18 cellular contexts compared by ENCODE assay signal in the genomic region with DNA sequence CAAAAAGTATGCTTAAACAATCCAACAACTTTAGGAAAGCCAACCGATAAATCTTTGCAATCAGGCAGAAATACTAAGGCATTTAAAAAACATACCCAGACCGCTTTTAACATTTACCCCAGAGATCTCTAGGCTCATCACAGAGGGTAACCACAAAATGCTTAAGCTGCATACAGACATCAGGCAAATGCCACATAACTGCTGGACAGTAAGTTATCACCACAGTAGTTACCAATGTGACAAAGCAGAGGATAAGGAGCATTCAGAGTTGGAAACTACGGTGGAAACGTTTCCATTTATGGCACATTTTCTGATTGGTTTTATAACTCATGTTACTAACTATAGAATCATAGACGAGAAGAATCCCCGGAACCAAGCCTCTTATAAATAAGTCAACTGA.
DNase-seq lines count a peak whose midpoint lies in the region; ATAC-seq and TF ChIP-seq lines count a peak whose summit lies in the region.
"Had no signal": no experiment of that assay in that cellular context is flagged by ENCODE, and none has a peak within 500 bp of the region (broad histone marks: within the 10 kb centered on the region; RNA-seq: fewer than 3 reads in every experiment).

No MANE protein-coding gene starts in this region.

- 24 to 31% methylated on average over 6 of the region's 6 CpGs for WGBS in gastroesophageal sphincter (ENCODE audit: low coverage in 1 of 2), 2 donors
- WGBS in psoas muscle, 3 donors: 33 to 46% (median 35%) methylated on average over 6 of the region's 6 CpGs

- POLR2A ChIA-PET in CD8-positive, alpha-beta memory T cell (lab: Charles Lee): no interaction called here

- no peaks in the 10 kb centered on the region for H3K36me3 ChIP-seq in gastroesophageal sphincter
- no peaks in the 10 kb centered on the region for H3K36me3 ChIP-seq in psoas muscle (ENCODE audit: insufficient read depth in 1 of 2, low read depth in 1 of 2)
- H3K36me3 ChIP-seq in CD8-positive, alpha-beta memory T cell (ENCODE audit: insufficient read depth, low read length): no peaks in the 10 kb centered on the region
- H3K36me3 ChIP-seq: vagina had no signal

- no peak for TF ChIP-seq EP300 in gastroesophageal sphincter (IDR thresholded peaks at IDR 0.05)

- H3K27ac ChIP-seq in gastroesophageal sphincter (peak overlapping the region in 3 of 4 donors; percentile 56 to 74 (median 67)), psoas muscle (peak overlapping the region; percentile 39)
- no peak overlapping the region for H3K27ac ChIP-seq in CD8-positive, alpha-beta memory T cell (ENCODE audit: low read depth, low read length)
- H3K27ac ChIP-seq: hepatocyte, SK-N-MC, vagina had no signal

- peaks cover 72% of the 10 kb centered on the region for H3K4me1 Mint-ChIP-seq in T-helper 17 cell
- peaks cover 83 to 95% (median 93%) of the 10 kb centered on the region in 3 donors for H3K4me1 Mint-ChIP-seq in CD8-positive, alpha-beta memory T cell

- DNase-seq in AG09319 (ENCODE audit: extremely low read depth, low read depth) (peak; percentile 2), T-helper 17 cell (no peak), psoas muscle (no peak), medulla oblongata (ENCODE audit: extremely low spot score) (no peak), NCI-H1092 (lab: John Stamatoyannopoulos, UW) (no peak), H4 (ENCODE audit: low spot score) (no peak)
- no peak for DNase-seq in CD8-positive, alpha-beta memory T cell
- DNase-seq: activated CD8-positive, alpha-beta T cell treated with anti-CD3 and anti-CD28 coated beads for 36 hours; activated effector memory CD4-positive, alpha-beta T cell treated with Interleukin-2 at 50 U/mL for 16 hours; cerebellar nuclear complex; naive thymus-derived CD4-positive, alpha-beta T cell; NCI-H1105 treated with DMSO at 0.1 percent for 48 hours; retina; stimulated activated CD4-positive, alpha-beta T cell treated with anti-CD3 and anti-CD28 coated beads, Interleukin-2, amount 100 ng/mL, for 48 hours had no signal

- TF ChIP-seq CTCF in AG09319 (IDR thresholded peaks at IDR 0.05; ENCODE audit: low read depth, low read length) (no peak), gastroesophageal sphincter (IDR thresholded peaks at IDR 0.05) (no peak), psoas muscle (IDR thresholded peaks at IDR 0.05) (no peak)

- H3K4me3 Mint-ChIP-seq in T-helper 17 cell: peak overlapping the region; percentile 34
- peak overlapping the region in 2 of 7 donors; percentile 2 to 4 for H3K4me3 Mint-ChIP-seq in CD8-positive, alpha-beta memory T cell
- H3K4me3 Mint-ChIP-seq: activated CD8-positive, alpha-beta T cell treated with anti-CD3 and anti-CD28 coated beads for 36 hours had no signal

- peak overlapping the region; percentile 29 for H3K27ac Mint-ChIP-seq in T-helper 17 cell
- peak overlapping the region in 2 of 8 donors; percentile 18 to 52 for H3K27ac Mint-ChIP-seq in CD8-positive, alpha-beta memory T cell

- H3K27me3 ChIP-seq in gastroesophageal sphincter (no peaks in the 10 kb centered on the region), psoas muscle (ENCODE audit: insufficient read depth in 3 of 3, low read length in 2 of 3) (no peaks in the 10 kb centered on the region)
- H3K27me3 ChIP-seq in CD8-positive, alpha-beta memory T cell (ENCODE audit: insufficient read depth, low read length, poor library complexity, severe bottlenecking): no peaks in the 10 kb centered on the region
- H3K27me3 ChIP-seq: hepatocyte, vagina had no signal

- H3K27me3 Mint-ChIP-seq in T-helper 17 cell: no peaks in the 10 kb centered on the region
- no peaks in the 10 kb centered on the region for H3K27me3 Mint-ChIP-seq in CD8-positive, alpha-beta memory T cell
- H3K27me3 Mint-ChIP-seq: activated CD8-positive, alpha-beta T cell treated with anti-CD3 and anti-CD28 coated beads for 36 hours; naive thymus-derived CD4-positive, alpha-beta T cell had no signal

- H3K9me3 ChIP-seq in T-helper 17 cell (ENCODE audit: control insufficient read depth, low read length, poor library complexity, severe bottlenecking) (no peaks in the 10 kb centered on the region), gastroesophageal sphincter (no peaks in the 10 kb centered on the region), psoas muscle (no peaks in the 10 kb centered on the region)
- no peaks in the 10 kb centered on the region for H3K9me3 ChIP-seq in CD8-positive, alpha-beta memory T cell (ENCODE audit: low read length)
- H3K9me3 ChIP-seq: vagina had no signal

- peaks cover 10 to 90% (median 23%) of the 10 kb centered on the region in 3 donors for H3K4me1 ChIP-seq in gastroesophageal sphincter
- H3K4me1 ChIP-seq in psoas muscle: peaks cover 66% of the 10 kb centered on the region
- peaks cover 70% of the 10 kb centered on the region for H3K4me1 ChIP-seq in CD8-positive, alpha-beta memory T cell (ENCODE audit: insufficient read depth, low read length)

- no peaks in the 10 kb centered on the region for H3K9me3 Mint-ChIP-seq in CD8-positive, alpha-beta memory T cell
- H3K9me3 Mint-ChIP-seq: activated CD8-positive, alpha-beta T cell treated with anti-CD3 and anti-CD28 coated beads for 36 hours had no signal

- TF ChIP-seq POLR2A in gastroesophageal sphincter (IDR thresholded peaks at IDR 0.05): no peak

- ATAC-seq in T-helper 17 cell (no peak), gastroesophageal sphincter (no peak), psoas muscle (peak; percentile 37 to 58 (median 54))
- ATAC-seq: activated CD8-positive, alpha-beta T cell treated with anti-CD3 and anti-CD28 coated beads for 36 hours; naive thymus-derived CD4-positive, alpha-beta T cell had no signal

- H3K4me3 ChIP-seq in gastroesophageal sphincter (peak overlapping the region in 1 of 2 donors; percentile 4), psoas muscle (no peak overlapping the region)
- no peak overlapping the region for H3K4me3 ChIP-seq in CD8-positive, alpha-beta memory T cell (ENCODE audit: low read length)
- H3K4me3 ChIP-seq: hepatocyte, SK-N-MC, vagina had no signal

- intact Hi-C loops in psoas muscle (cut with DNase I): loop anchor here (5.0 to 10.0 kb wide), 2 partner anchors 48 to 541 kb away; no protein-coding TSS in a partner anchor

- peaks cover 3% of the 10 kb centered on the region for H3K36me3 Mint-ChIP-seq in T-helper 17 cell (ENCODE audit: low read depth)
- peaks cover 0 to 17% (median 0%) of the 10 kb centered on the region in 3 donors for H3K36me3 Mint-ChIP-seq in CD8-positive, alpha-beta memory T cell

- CTCF ChIA-PET in CD8-positive, alpha-beta memory T cell (lab: Charles Lee): no interaction called here

Comparison
In these comparisons a context has a peak if more than half of its experiments do, and no peak if none do; other contexts are left out.
1. ATAC-seq: peak in psoas muscle (4 of 4); none in T-helper 17 cell (single experiment) and gastroesophageal sphincter (single experiment).